Comparison of ENCODE assay signal across 27 cellular contexts in the genomic region with DNA sequence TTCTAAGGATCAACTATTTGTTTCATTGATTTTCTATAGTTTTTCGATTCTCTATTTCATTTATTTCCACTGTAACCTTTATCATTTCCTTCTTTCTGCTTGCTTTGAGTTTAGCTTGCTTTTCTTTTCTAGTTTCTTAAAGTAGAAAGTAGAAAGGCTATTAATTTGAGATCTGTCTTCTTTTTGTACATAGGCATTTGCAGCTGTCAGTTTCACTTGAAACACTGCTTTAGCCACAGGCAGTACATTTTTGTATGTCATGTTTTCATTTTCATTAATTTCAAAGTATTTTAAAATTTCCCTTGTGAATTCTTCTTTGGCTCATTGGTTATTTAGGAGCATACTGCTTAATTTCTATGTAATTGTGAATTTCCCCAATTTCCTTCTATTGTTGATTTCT.
A peak's percentile ranks its signal among the peaks of the same experiment; 100 is the strongest.
DNase-seq lines count a peak whose midpoint lies in the region; ATAC-seq, FAIRE-seq and TF ChIP-seq lines count a peak whose summit lies in the region.
"Had no signal": no experiment of that assay in that cellular context is flagged by ENCODE, and none has a peak within 500 bp of the region (broad histone marks: within the 10 kb centered on the region; RNA-seq: fewer than 3 reads in every experiment).

No MANE protein-coding gene starts in this region.

- CTCF ChIA-PET in RWPE1 (lab: Yijun Ruan, JAX): no interaction called here

- H3K4me1 Mint-ChIP-seq in activated naive CD8-positive, alpha-beta T cell (ENCODE audit: low read depth): peaks cover 69% of the 10 kb centered on the region
- peaks cover 69% of the 10 kb centered on the region for H3K4me1 Mint-ChIP-seq in activated naive CD8-positive, alpha-beta T cell treated with anti-CD3 and anti-CD28 coated beads, Interleukin-2, amount 50 U/mL, for 24 hours
- peaks cover 32% of the 10 kb centered on the region for H3K4me1 Mint-ChIP-seq in activated T-helper 17 cell treated with anti-CD3 and anti-CD28 coated beads, Interleukin-2, amount 50 U/mL, for 72 hours
- H3K4me1 Mint-ChIP-seq: endodermal cell, nephron progenitor cell had no signal

- no peaks in the 10 kb centered on the region for H3K27me3 Mint-ChIP-seq in activated naive CD8-positive, alpha-beta T cell
- no peaks in the 10 kb centered on the region for H3K27me3 Mint-ChIP-seq in activated naive CD8-positive, alpha-beta T cell treated with anti-CD3 and anti-CD28 coated beads, Interleukin-2, amount 50 U/mL, for 24 hours
- H3K27me3 Mint-ChIP-seq in activated T-helper 17 cell treated with anti-CD3 and anti-CD28 coated beads, Interleukin-2, amount 50 U/mL, for 72 hours: no peaks in the 10 kb centered on the region

- peak overlapping the region; percentile 42 for H3K4me3 Mint-ChIP-seq in activated naive CD8-positive, alpha-beta T cell
- no peak overlapping the region for H3K4me3 Mint-ChIP-seq in activated naive CD8-positive, alpha-beta T cell treated with anti-CD3 and anti-CD28 coated beads, Interleukin-2, amount 50 U/mL, for 24 hours
- H3K4me3 Mint-ChIP-seq in activated T-helper 17 cell treated with anti-CD3 and anti-CD28 coated beads, Interleukin-2, amount 50 U/mL, for 72 hours: peak overlapping the region; percentile 57
- H3K4me3 Mint-ChIP-seq: CD14-positive monocyte; endodermal cell; nephron progenitor cell; stimulated activated naive B cell treated with anti-CD40 and anti-IgM and Interleukin-4, amounts not matched to agents 10 μg/mL and 1 μg/mL and 100 μg/mL, for 72 hours had no signal

- no peak for FAIRE-seq in frontal cortex (lab: Jason Lieb, UNC)
- FAIRE-seq: RCC 7860 had no signal

- no peak for DNase-seq in activated naive CD8-positive, alpha-beta T cell treated with anti-CD3 and anti-CD28 coated beads, Interleukin-2, amount 50 U/mL, for 24 hours
- DNase-seq in RWPE1 (ENCODE audit: low spot score): no peak
- no peak for DNase-seq in frontal cortex (ENCODE audit: low spot score in 2 of 2)
- DNase-seq: activated CD4-positive, CD25-positive, alpha-beta regulatory T cell; activated effector memory CD4-positive, alpha-beta T cell treated with anti-CD3 and anti-CD28 coated beads, Interleukin-2, amount 50 U/mL, for 16 hours; DMS153; endodermal cell; esophagus squamous epithelium; H7; islet precursor cell; NCI-H1694; NCI-H510A; nephron progenitor cell; right cardiac atrium; SJCRH30; stimulated activated CD4-positive, alpha-beta T cell treated with anti-CD3 and anti-CD28 coated beads, Interleukin-4, amount 100 ng/mL, for 1 hour; stimulated activated naive B cell treated with anti-CD40 and anti-IgM and Interleukin-4, amounts not matched to agents 10 μg/mL and 1 μg/mL and 100 μg/mL, for 72 hours had no signal

- POLR2A ChIA-PET in RWPE1 (lab: Yijun Ruan, JAX; ENCODE audit: low non-redundant PET): no interaction called here

- ATAC-seq in activated naive CD8-positive, alpha-beta T cell treated with anti-CD3 and anti-CD28 coated beads, Interleukin-2, amount 50 U/mL, for 24 hours: no peak
- ATAC-seq in GM21390 (IDR thresholded peaks at IDR 0.05; ENCODE audit: unreplicated experiment): peak; percentile 50
- no peak for ATAC-seq in activated T-helper 17 cell treated with anti-CD3 and anti-CD28 coated beads, Interleukin-2, amount 50 U/mL, for 72 hours (replicated peaks)
- no peak for ATAC-seq in GM21737 (IDR thresholded peaks at IDR 0.05; ENCODE audit: unreplicated experiment)
- ATAC-seq: gastroesophageal sphincter; right cardiac atrium; stimulated activated naive B cell treated with anti-CD40 and anti-IgM and Interleukin-4, amounts not matched to agents 10 μg/mL and 1 μg/mL and 100 μg/mL, for 72 hours had no signal

- no peaks in the 10 kb centered on the region for H3K9me3 Mint-ChIP-seq in activated naive CD8-positive, alpha-beta T cell (ENCODE audit: low read depth)
- H3K9me3 Mint-ChIP-seq in activated naive CD8-positive, alpha-beta T cell treated with anti-CD3 and anti-CD28 coated beads, Interleukin-2, amount 50 U/mL, for 24 hours: no peaks in the 10 kb centered on the region
- no peaks in the 10 kb centered on the region for H3K9me3 Mint-ChIP-seq in activated T-helper 17 cell treated with anti-CD3 and anti-CD28 coated beads, Interleukin-2, amount 50 U/mL, for 72 hours
- H3K9me3 Mint-ChIP-seq: stimulated activated naive B cell treated with anti-CD40 and anti-IgM and Interleukin-4, amounts not matched to agents 10 μg/mL and 1 μg/mL and 100 μg/mL, for 72 hours had no signal

- H3K27ac Mint-ChIP-seq in activated naive CD8-positive, alpha-beta T cell: peak overlapping the region; percentile 70
- H3K27ac Mint-ChIP-seq in activated naive CD8-positive, alpha-beta T cell treated with anti-CD3 and anti-CD28 coated beads, Interleukin-2, amount 50 U/mL, for 24 hours: no peak overlapping the region
- no peak overlapping the region for H3K27ac Mint-ChIP-seq in activated T-helper 17 cell treated with anti-CD3 and anti-CD28 coated beads, Interleukin-2, amount 50 U/mL, for 72 hours
- H3K27ac Mint-ChIP-seq: CD14-positive monocyte, endodermal cell, nephron progenitor cell had no signal

- no peak overlapping the region for H3K27ac ChIP-seq in RWPE1
- H3K27ac ChIP-seq: coronary artery, esophagus squamous epithelium, gastroesophageal sphincter, SJCRH30, thoracic aorta, vagina had no signal

- TF ChIP-seq CTCF in RWPE1 (conservative IDR thresholded peaks at IDR 0.05; ENCODE audit: low read depth): no peak

- H3K36me3 Mint-ChIP-seq in activated naive CD8-positive, alpha-beta T cell: peaks cover 2% of the 10 kb centered on the region
- peaks cover 9% of the 10 kb centered on the region for H3K36me3 Mint-ChIP-seq in activated naive CD8-positive, alpha-beta T cell treated with anti-CD3 and anti-CD28 coated beads, Interleukin-2, amount 50 U/mL, for 24 hours (ENCODE audit: low read depth)
- H3K36me3 Mint-ChIP-seq in activated T-helper 17 cell treated with anti-CD3 and anti-CD28 coated beads, Interleukin-2, amount 50 U/mL, for 72 hours (ENCODE audit: low read depth): peaks cover 13% of the 10 kb centered on the region
